Comparison of ENCODE assay signal across 10 cellular contexts in genomic region chr10:72310636-72311035, GRCh38. TPM values are rescaled to one million over a fixed set of nuclear protein-coding genes. Genes with fewer than 3 reads are reported as not detected.
A peak's percentile ranks its signal among the peaks of the same experiment; 100 is the strongest.
DNase-seq lines count a peak whose midpoint lies in the region; ATAC-seq and TF ChIP-seq lines count a peak whose summit lies in the region.
"Had no signal": no experiment of that assay in that cellular context is flagged by ENCODE, and none has a peak within 500 bp of the region (broad histone marks: within the 10 kb centered on the region; RNA-seq: fewer than 3 reads in every experiment).

No MANE protein-coding gene starts in this region.

- H3K9me3 ChIP-seq in right lobe of liver = no peaks in the 10 kb centered on the region
- no peaks in the 10 kb centered on the region for H3K9me3 ChIP-seq in tibial nerve
- H3K9me3 ChIP-seq: vagina had no signal

- H3K4me1 ChIP-seq in right lobe of liver = peaks cover 0 to 39% (median 21%) of the 10 kb centered on the region in 4 donors
- H3K4me1 ChIP-seq in tibial nerve = peaks cover 0 to 54% (median 32%) of the 10 kb centered on the region in 4 donors

- H3K36me3 ChIP-seq in right lobe of liver (no peaks in the 10 kb centered on the region), tibial nerve (no peaks in the 10 kb centered on the region)
- H3K36me3 ChIP-seq: vagina had no signal

- H3K27me3 ChIP-seq in right lobe of liver = no peaks in the 10 kb centered on the region
- H3K27me3 ChIP-seq in tibial nerve = no peaks in the 10 kb centered on the region
- H3K27me3 ChIP-seq: vagina had no signal

- WGBS in right lobe of liver (ENCODE audit: insufficient coverage, low coverage, low lambda C conversion rate, missing lambda C conversion rate) = 61% methylated on average over 4 of the region's 4 CpGs
- WGBS in tibial nerve, 2 donors = 79 to 83% methylated on average over 4 of the region's 4 CpGs

- TF ChIP-seq POLR2A in right lobe of liver (IDR thresholded peaks at IDR 0.05) = no peak
- no peak for TF ChIP-seq POLR2A in tibial nerve (IDR thresholded peaks at IDR 0.05)

- H3K27ac Mint-ChIP-seq in activated T-cell treated with anti-CD3 and anti-CD28 coated beads, Interleukin-2, amount 50 U/mL, for 24 hours = peak overlapping the region; percentile 91
- H3K27ac Mint-ChIP-seq in brain = peak overlapping the region; percentile 3 to 93 (median 88)

- H3K36me3 Mint-ChIP-seq in activated T-cell treated with anti-CD3 and anti-CD28 coated beads, Interleukin-2, amount 50 U/mL, for 24 hours (ENCODE audit: low read depth) = no peaks in the 10 kb centered on the region
- no peaks in the 10 kb centered on the region for H3K36me3 Mint-ChIP-seq in brain

- ATAC-seq in right lobe of liver = peak; percentile 12 to 51 (median 38)

- H3K4me3 ChIP-seq in right lobe of liver (no peak overlapping the region), tibial nerve (no peak overlapping the region)
- H3K4me3 ChIP-seq: SK-N-MC, vagina had no signal

- no peak overlapping the region for H3K4me3 Mint-ChIP-seq in activated T-cell treated with anti-CD3 and anti-CD28 coated beads, Interleukin-2, amount 50 U/mL, for 24 hours
- peak overlapping the region in 1 of 5 experiments; percentile 2 for H3K4me3 Mint-ChIP-seq in brain

- DNase-seq in activated T-cell treated with anti-CD3 and anti-CD28 coated beads, Interleukin-2, amount 50 U/mL, for 24 hours = no peak
- no peak for DNase-seq in activated T-cell treated with anti-CD3 and anti-CD28 coated beads for 4 hours
- DNase-seq in right lobe of liver = peak in 2 of 3 donors; percentile 60 to 76
- no peak for DNase-seq in tibial nerve (ENCODE audit: low spot score in 2 of 2)
- no peak for DNase-seq in NOMO-1 (lab: John Stamatoyannopoulos, UW; ENCODE audit: unreplicated experiment in 2 of 2)
- DNase-seq in NCI-H2196 treated with DMSO at 0.1 percent for 48 hours (lab: John Stamatoyannopoulos, UW; ENCODE audit: unreplicated experiment) = no peak
- DNase-seq in GM19240 (ENCODE audit: insufficient read length, low spot score) = no peak

- H3K27me3 Mint-ChIP-seq in activated T-cell treated with anti-CD3 and anti-CD28 coated beads, Interleukin-2, amount 50 U/mL, for 24 hours = no peaks in the 10 kb centered on the region
- H3K27me3 Mint-ChIP-seq in brain = no peaks in the 10 kb centered on the region

- TF ChIP-seq CTCF in brain (conservative IDR thresholded peaks at IDR 0.05) = no peak
- no peak for TF ChIP-seq CTCF in right lobe of liver (IDR thresholded peaks at IDR 0.05)
- no peak for TF ChIP-seq CTCF in tibial nerve (IDR thresholded peaks at IDR 0.05)

- no peaks in the 10 kb centered on the region for H3K9me3 Mint-ChIP-seq in activated T-cell treated with anti-CD3 and anti-CD28 coated beads, Interleukin-2, amount 50 U/mL, for 24 hours
- H3K9me3 Mint-ChIP-seq in brain = peaks cover 0 to 10% (median 0%) of the 10 kb centered on the region in 5 experiments

- H3K27ac ChIP-seq in right lobe of liver (no peak overlapping the region), tibial nerve (peak overlapping the region in 3 of 4 donors; percentile 42 to 85 (median 45))
- H3K27ac ChIP-seq: SK-N-MC had no signal

- intact Hi-C loops in right lobe of liver (cut with DNase I) = no loop called here

- peaks cover 68% of the 10 kb centered on the region for H3K4me1 Mint-ChIP-seq in activated T-cell treated with anti-CD3 and anti-CD28 coated beads, Interleukin-2, amount 50 U/mL, for 24 hours (ENCODE audit: low read depth)
- peaks cover 49% of the 10 kb centered on the region for H3K4me1 Mint-ChIP-seq in brain

- no peak for TF ChIP-seq EP300 in tibial nerve (IDR thresholded peaks at IDR 0.05)

RNA-seq across cellular contexts. Expression of gene DDIT4, which starts 36.9 kb away (rescaled TPM):
- 121 TPM for polyA plus RNA-seq in brain (ENCODE audit: insufficient read depth, low read depth, low replicate concordance)
- total RNA-seq in right lobe of liver = 100 to 1,000 TPM in 4 of 6 experiments, 10 to 100 TPM in 2; 51.7 to 180 (median 143) TPM
- total RNA-seq in tibial nerve = 1,000 to 10,000 TPM; 1,317 to 2,202 (median 1,604) TPM

RNA-seq across cellular contexts. Expression of gene DNAJB12, which starts 44.1 kb away (rescaled TPM):
- polyA plus RNA-seq in brain (ENCODE audit: insufficient read depth, low read depth, low replicate concordance) = 29.3 TPM
- total RNA-seq in right lobe of liver (10 to 100 TPM; 16.6 to 22.1 (median 19.2) TPM), tibial nerve (100 to 1,000 TPM in 2 of 4 donors, 10 to 100 TPM in 2; 81.3 to 115 (median 98.9) TPM)

Comparison
In these comparisons a context has a peak if more than half of its experiments do, and no peak if none do; other contexts are left out.
1. DNase-seq: peak in right lobe of liver (2 of 3); none in activated T-cell treated with anti-CD3 and anti-CD28 coated beads, Interleukin-2, amount 50 U/mL, for 24 hours (single experiment), activated T-cell treated with anti-CD3 and anti-CD28 coated beads for 4 hours (single experiment), tibial nerve (0 of 2), NOMO-1 (0 of 2), NCI-H2196 treated with DMSO at 0.1 percent for 48 hours (single experiment) and GM19240 (single experiment).
2. H3K27ac ChIP-seq: peak in tibial nerve (3 of 4); none in right lobe of liver (0 of 3).
3. RNA of gene DDIT4, which starts 36.9 kb away (total RNA-seq): 1,317 to 2,202 TPM in tibial nerve; 51.7 to 180 TPM in right lobe of liver; every median in the first group is over 4 times any median in the second.